In genomic region chr19:51097166-51097736, GRCh38 we compare ENCODE assay signal across 1 cellular context.
A peak's percentile ranks its signal among the peaks of the same experiment; 100 is the strongest.
TF ChIP-seq lines count a peak whose summit lies in the region.

No MANE protein-coding gene starts in this region.

TF ChIP-seq in IMR-90, 13 proteins besides CTCF, POLR2A, EP300 and RAD21:
- TF ChIP-seq RFX5 (IDR thresholded peaks at IDR 0.05; ENCODE audit: low read depth, low read length) (no peak), SMC3 (IDR thresholded peaks at IDR 0.05; ENCODE audit: low read depth, low read length) (peak; percentile 18; the same call in 1 of the 2 replicates)
